1 cellular context compared by ENCODE assay signal in the genomic region with DNA sequence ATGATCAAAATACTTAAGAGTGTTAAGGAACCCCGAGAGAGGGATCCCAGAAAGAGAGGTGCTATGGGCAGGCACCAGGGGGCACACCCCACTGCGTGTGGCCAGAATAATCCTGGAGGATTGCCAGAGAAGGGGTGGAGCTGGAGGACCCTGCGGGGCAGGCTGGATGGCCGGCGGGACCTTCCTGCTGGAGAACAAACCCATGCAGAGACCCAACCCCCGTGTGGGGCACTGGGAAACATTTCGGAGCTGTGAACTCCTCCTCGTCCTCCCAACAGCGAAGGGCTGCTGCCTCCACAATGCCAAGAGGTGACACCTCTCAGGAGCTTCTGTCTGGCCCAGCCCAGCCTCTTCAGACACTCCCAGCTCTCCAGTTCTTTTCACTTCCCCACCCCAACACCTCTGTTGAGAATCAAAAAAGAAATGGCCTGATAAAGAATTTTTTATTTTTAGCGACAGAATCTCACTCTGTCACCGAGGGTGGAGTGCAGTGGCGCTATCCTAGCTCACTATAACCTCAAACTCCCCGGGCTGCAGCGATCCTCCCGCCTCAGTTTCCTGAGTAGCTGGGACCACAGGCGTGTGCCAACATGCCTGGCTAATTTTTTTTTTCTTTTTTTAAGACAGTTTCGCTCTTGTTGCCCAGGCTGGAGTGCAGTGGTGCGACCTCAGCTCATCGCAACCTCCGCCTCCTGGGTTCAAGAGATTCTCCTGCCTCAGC.
TF ChIP-seq lines count a peak whose summit lies in the region.

No MANE protein-coding gene starts in this region.

TF ChIP-seq in A549, 52 proteins besides CTCF, POLR2A, EP300 and RAD21 (continued from another document):
- TF ChIP-seq CHD2 (IDR thresholded peaks at IDR 0.05; ENCODE audit: low read length, partially characterized antibody) (no peak), ZNF302 (CRISPR knock-in tag; IDR thresholded peaks at IDR 0.05) (no peak), FOSL2 (IDR thresholded peaks at IDR 0.05) (no peak), FOSL2 (CRISPR knock-in tag; IDR thresholded peaks at IDR 0.05) (no peak)
